ENCODE assay signal across 12 cellular contexts in genomic region chr10:48792687-48793096, GRCh38.
A peak's percentile ranks its signal among the peaks of the same experiment; 100 is the strongest.
DNase-seq lines count a peak whose midpoint lies in the region; TF ChIP-seq lines count a peak whose summit lies in the region.
"Had no signal": no experiment of that assay in that cellular context is flagged by ENCODE, and none has a peak within 500 bp of the region (broad histone marks: within the 10 kb centered on the region; RNA-seq: fewer than 3 reads in every experiment).

No MANE protein-coding gene starts in this region.

- H3K36me3 Mint-ChIP-seq in activated CD4-positive, alpha-beta T cell treated with anti-CD3 and anti-CD28 coated beads, Interleukin-2, amount 10 ng/mL, durations not matched to agents 7 days and 5 days (ENCODE audit: low read depth): no peaks in the 10 kb centered on the region

- no peaks in the 10 kb centered on the region for H3K4me1 ChIP-seq in adrenal gland (replicated peaks in 1 of 2)
- H3K4me1 ChIP-seq in right atrium auricular region: peaks cover 0 to 4% of the 10 kb centered on the region in 2 donors
- H3K4me1 ChIP-seq: Caco-2 had no signal

- peaks cover 4% of the 10 kb centered on the region for H3K27me3 Mint-ChIP-seq in activated CD4-positive, alpha-beta T cell treated with anti-CD3 and anti-CD28 coated beads, Interleukin-2, amount 10 ng/mL, durations not matched to agents 7 days and 5 days
- H3K27me3 Mint-ChIP-seq: memory B cell had no signal

- peaks cover 7% of the 10 kb centered on the region for H3K4me1 Mint-ChIP-seq in activated CD4-positive, alpha-beta T cell treated with anti-CD3 and anti-CD28 coated beads, Interleukin-2, amount 10 ng/mL, durations not matched to agents 7 days and 5 days

- intact Hi-C loops in adrenal gland (cut with DNase I): no loop called here

- H3K9me3 ChIP-seq in adrenal gland (replicated peaks in 1 of 3): no peaks in the 10 kb centered on the region
- no peaks in the 10 kb centered on the region for H3K9me3 ChIP-seq in right atrium auricular region
- H3K9me3 ChIP-seq: Caco-2, SK-N-SH had no signal

- H3K36me3 ChIP-seq in adrenal gland (replicated peaks in 1 of 2) (no peaks in the 10 kb centered on the region), right atrium auricular region (no peaks in the 10 kb centered on the region)

- CTCF ChIA-PET in activated CD4-positive, alpha-beta T cell treated with anti-CD3 and anti-CD28 coated beads, Interleukin-2, amount 10 ng/mL, durations not matched to agents 7 days and 5 days (lab: Charles Lee): no interaction called here

- no peak for TF ChIP-seq POLR2A in adrenal gland (IDR thresholded peaks at IDR 0.05)

- H3K27ac ChIP-seq in adrenal gland (no peak overlapping the region), right atrium auricular region (no peak overlapping the region)

- no peak overlapping the region for H3K4me3 Mint-ChIP-seq in activated CD4-positive, alpha-beta T cell treated with anti-CD3 and anti-CD28 coated beads, Interleukin-2, amount 10 ng/mL, durations not matched to agents 7 days and 5 days
- H3K4me3 Mint-ChIP-seq: memory B cell had no signal

- H3K27ac Mint-ChIP-seq in activated CD4-positive, alpha-beta T cell treated with anti-CD3 and anti-CD28 coated beads, Interleukin-2, amount 10 ng/mL, durations not matched to agents 7 days and 5 days: no peak overlapping the region

- DNase-seq in AG09319 (ENCODE audit: extremely low read depth, low read depth) (peak; percentile 57), H4 (ENCODE audit: low spot score) (peak; percentile 38), adrenal gland (peak in 5 of 7 donors; percentile 25 to 47 (median 28)), right atrium auricular region (ENCODE audit: low spot score) (peak; percentile 56), NCI-H82 treated with DMSO at 0.1 percent for 48 hours (lab: John Stamatoyannopoulos, UW; ENCODE audit: unreplicated experiment) (no peak), ureter (ENCODE audit: low spot score) (no peak)
- DNase-seq in stimulated activated CD4-positive, alpha-beta T cell treated with anti-CD3 and anti-CD28 coated beads, Interleukin-15, amount 100 ng/mL, for 24 hours: no peak
- DNase-seq in activated CD4-positive, alpha-beta T cell treated with anti-CD3 and anti-CD28 coated beads, Interleukin-2, amount 10 ng/mL, durations not matched to agents 7 days and 5 days: no peak
- DNase-seq: Caco-2, NCI-H524, SK-N-SH had no signal

- H3K27me3 ChIP-seq in adrenal gland: peaks cover 9% of the 10 kb centered on the region
- no peaks in the 10 kb centered on the region for H3K27me3 ChIP-seq in right atrium auricular region

- no peak for TF ChIP-seq CTCF in AG09319 (IDR thresholded peaks at IDR 0.05; ENCODE audit: low read depth, low read length)
- no peak for TF ChIP-seq CTCF in adrenal gland (IDR thresholded peaks at IDR 0.05)
- no peak for TF ChIP-seq CTCF in right atrium auricular region (IDR thresholded peaks at IDR 0.05)

- WGBS in adrenal gland, 4 donors: 58 to 73% (median 63%) methylated on average over 4 of the region's 4 CpGs

- no peaks in the 10 kb centered on the region for H3K9me3 Mint-ChIP-seq in activated CD4-positive, alpha-beta T cell treated with anti-CD3 and anti-CD28 coated beads, Interleukin-2, amount 10 ng/mL, durations not matched to agents 7 days and 5 days
- H3K9me3 Mint-ChIP-seq: memory B cell had no signal

- H3K4me3 ChIP-seq in adrenal gland (no peak overlapping the region), right atrium auricular region (no peak overlapping the region)

- POLR2A ChIA-PET in activated CD4-positive, alpha-beta T cell treated with anti-CD3 and anti-CD28 coated beads, Interleukin-2, amount 10 ng/mL, durations not matched to agents 7 days and 5 days (lab: Charles Lee): no interaction called here

Comparison
In these comparisons a context has a peak if more than half of its experiments do, and no peak if none do; other contexts are left out.
1. DNase-seq: peak in AG09319 (single experiment), H4 (single experiment), adrenal gland (5 of 7) and right atrium auricular region (single experiment); none in NCI-H82 treated with DMSO at 0.1 percent for 48 hours (single experiment), stimulated activated CD4-positive, alpha-beta T cell treated with anti-CD3 and anti-CD28 coated beads, Interleukin-15, amount 100 ng/mL, for 24 hours (single experiment), ureter (single experiment) and activated CD4-positive, alpha-beta T cell treated with anti-CD3 and anti-CD28 coated beads, Interleukin-2, amount 10 ng/mL, durations not matched to agents 7 days and 5 days (single experiment).